ENCODE assay signal across 8 cellular contexts in the genomic region with DNA sequence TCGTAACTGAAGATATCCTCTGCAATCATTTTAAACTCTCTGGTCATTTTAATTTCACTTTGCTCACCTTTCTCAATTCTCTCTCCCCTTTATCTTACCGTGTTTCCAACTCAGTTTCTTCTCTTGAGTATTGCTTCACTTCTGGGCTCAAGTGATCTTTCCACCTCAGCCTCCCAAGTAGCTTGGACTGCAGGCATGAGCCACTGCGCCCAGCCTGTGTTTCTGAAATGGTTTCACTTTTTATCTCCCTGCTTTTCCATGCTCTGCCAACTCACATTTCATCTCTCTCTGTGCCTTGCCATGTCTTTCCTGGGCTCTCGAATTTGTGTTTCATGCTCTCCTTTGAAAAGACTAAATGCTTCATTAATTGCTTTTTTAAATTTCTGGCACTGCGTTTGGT. TPM values are rescaled to one million over a fixed set of nuclear protein-coding genes. Genes with fewer than 3 reads are reported as not detected.
DNase-seq lines count a peak whose midpoint lies in the region; ATAC-seq and TF ChIP-seq lines count a peak whose summit lies in the region.

No MANE protein-coding gene starts in this region.

- POLR2A ChIA-PET in activated naive CD8-positive, alpha-beta T cell treated with anti-CD3 and anti-CD28 coated beads, Interleukin-2, amount 10 ng/mL, durations not matched to agents 7 days and 5 days (lab: Charles Lee): no interaction called here

- peak overlapping the region; percentile 11 for H3K4me2 ChIP-seq in GM23248 (ENCODE audit: unreplicated experiment)

- H3K36me3 Mint-ChIP-seq in activated naive CD8-positive, alpha-beta T cell treated with anti-CD3 and anti-CD28 coated beads, Interleukin-2, amount 10 ng/mL, durations not matched to agents 7 days and 5 days: no peaks in the 10 kb centered on the region
- H3K36me3 Mint-ChIP-seq in glutamatergic neuron (ENCODE audit: unreplicated experiment): no peaks in the 10 kb centered on the region

- WGBS in GM23248 (ENCODE audit: low coverage in 1 of 2, low lambda C conversion rate in 2 of 2, missing lambda C conversion rate in 2 of 2), 2 experiments: 36 to 45% methylated on average over 5 of the region's 5 CpGs

- H3K4me3 ChIP-seq in AG10803 (ENCODE audit: low read length): no peak overlapping the region
- H3K4me3 ChIP-seq in GM23248: peak overlapping the region; percentile 33; the same call in 1 of the 2 replicates
- peak overlapping the region; percentile 7 to 36 for H3K4me3 ChIP-seq in muscle layer of duodenum (ENCODE audit: low read depth in 1 of 2, low read length in 2 of 2)
- H3K4me3 ChIP-seq in effector memory CD4-positive, alpha-beta T cell (ENCODE audit: insufficient read depth, low read depth, low read length, poor library complexity, severe bottlenecking): no peak overlapping the region

- no peaks in the 10 kb centered on the region for H4K20me1 ChIP-seq in GM23248 (ENCODE audit: insufficient read depth)

- peaks cover 2% of the 10 kb centered on the region for H3K27me3 Mint-ChIP-seq in activated naive CD8-positive, alpha-beta T cell treated with anti-CD3 and anti-CD28 coated beads, Interleukin-2, amount 10 ng/mL, durations not matched to agents 7 days and 5 days
- H3K27me3 Mint-ChIP-seq in glutamatergic neuron (ENCODE audit: unreplicated experiment): peaks cover 2% of the 10 kb centered on the region

- no peaks in the 10 kb centered on the region for H3K4me1 ChIP-seq in GM23248 (ENCODE audit: insufficient read depth)
- H3K4me1 ChIP-seq in muscle layer of duodenum (ENCODE audit: control insufficient read depth in 1 of 2, insufficient read depth in 2 of 2, low read length in 2 of 2): peaks cover 0 to 7% of the 10 kb centered on the region in 2 donors
- H3K4me1 ChIP-seq in effector memory CD4-positive, alpha-beta T cell (ENCODE audit: control insufficient read depth, insufficient read depth, low read length, poor library complexity, severe bottlenecking): peaks cover 6% of the 10 kb centered on the region

- H3K9me2 ChIP-seq in GM23248 (ENCODE audit: insufficient read depth): no peaks in the 10 kb centered on the region

- no peak overlapping the region for H3K9ac ChIP-seq in GM23248

- H3K9me3 Mint-ChIP-seq in activated naive CD8-positive, alpha-beta T cell treated with anti-CD3 and anti-CD28 coated beads, Interleukin-2, amount 10 ng/mL, durations not matched to agents 7 days and 5 days: no peaks in the 10 kb centered on the region
- peaks cover 2% of the 10 kb centered on the region for H3K9me3 Mint-ChIP-seq in glutamatergic neuron (ENCODE audit: unreplicated experiment)

- no peak for ATAC-seq in activated naive CD8-positive, alpha-beta T cell treated with anti-CD3 and anti-CD28 coated beads, Interleukin-2, amount 10 ng/mL, durations not matched to agents 7 days and 5 days (ENCODE audit: low read depth)

- peak overlapping the region; percentile 73 for H3K27ac Mint-ChIP-seq in activated naive CD8-positive, alpha-beta T cell treated with anti-CD3 and anti-CD28 coated beads, Interleukin-2, amount 10 ng/mL, durations not matched to agents 7 days and 5 days
- no peak overlapping the region for H3K27ac Mint-ChIP-seq in glutamatergic neuron (ENCODE audit: unreplicated experiment)

- no peaks in the 10 kb centered on the region for H3K79me2 ChIP-seq in GM23248 (ENCODE audit: insufficient read depth)

- TF ChIP-seq CTCF in AG10803 (conservative IDR thresholded peaks at IDR 0.05; ENCODE audit: low read length) (no peak), glutamatergic neuron (IDR thresholded peaks at IDR 0.05; ENCODE audit: partially characterized antibody, unreplicated experiment) (no peak)

- peaks cover 33% of the 10 kb centered on the region for H3K4me1 Mint-ChIP-seq in activated naive CD8-positive, alpha-beta T cell treated with anti-CD3 and anti-CD28 coated beads, Interleukin-2, amount 10 ng/mL, durations not matched to agents 7 days and 5 days
- H3K4me1 Mint-ChIP-seq in glutamatergic neuron (ENCODE audit: low read depth, unreplicated experiment): no peaks in the 10 kb centered on the region

- peaks cover 13% of the 10 kb centered on the region; the same call in 1 of the 2 replicates for H3K27me3 ChIP-seq in GM23248 (replicated peaks; ENCODE audit: insufficient read depth)
- no peaks in the 10 kb centered on the region for H3K27me3 ChIP-seq in muscle layer of duodenum (ENCODE audit: low read depth, low read length)
- H3K27me3 ChIP-seq in effector memory CD4-positive, alpha-beta T cell (replicated peaks; ENCODE audit: control insufficient read depth, insufficient read depth, low read length, poor library complexity, severe bottlenecking): no peaks in the 10 kb centered on the region

- in situ Hi-C loops in GM23248 (cut with MboI): no loop called here

- H2AFZ ChIP-seq in GM23248: peak overlapping the region; percentile 7; the same call in 1 of the 2 replicates

- DNase-seq in AG10803 (ENCODE audit: low read depth): peak; percentile 3
- DNase-seq in GM23248: no peak
- no peak for DNase-seq in activated naive CD8-positive, alpha-beta T cell treated with anti-CD3 and anti-CD28 coated beads, Interleukin-2, amount 10 ng/mL, durations not matched to agents 7 days and 5 days
- no peak for DNase-seq in effector memory CD4-positive, alpha-beta T cell
- DNase-seq in NCI-H2029 treated with DMSO at 0.1 percent for 48 hours (lab: John Stamatoyannopoulos, UW): no peak
- no peak for DNase-seq in glutamatergic neuron
- no peak for DNase-seq in HuH-7 (ENCODE audit: low spot score)

- H3K4me3 Mint-ChIP-seq in activated naive CD8-positive, alpha-beta T cell treated with anti-CD3 and anti-CD28 coated beads, Interleukin-2, amount 10 ng/mL, durations not matched to agents 7 days and 5 days: peak overlapping the region; percentile 75
- H3K4me3 Mint-ChIP-seq in glutamatergic neuron (ENCODE audit: unreplicated experiment): no peak overlapping the region

- no peaks in the 10 kb centered on the region for H3K36me3 ChIP-seq in GM23248 (ENCODE audit: low read depth)
- H3K36me3 ChIP-seq in muscle layer of duodenum (ENCODE audit: control insufficient read depth in 1 of 2, insufficient read depth in 2 of 2, low read length in 2 of 2): no peaks in the 10 kb centered on the region
- no peaks in the 10 kb centered on the region for H3K36me3 ChIP-seq in effector memory CD4-positive, alpha-beta T cell (ENCODE audit: control insufficient read depth, insufficient read depth, low read length)

- H3K9me3 ChIP-seq in GM23248 (ENCODE audit: low read depth): no peaks in the 10 kb centered on the region
- no peaks in the 10 kb centered on the region for H3K9me3 ChIP-seq in muscle layer of duodenum (ENCODE audit: control insufficient read depth in 1 of 2, low read length in 2 of 2)
- H3K9me3 ChIP-seq in effector memory CD4-positive, alpha-beta T cell (ENCODE audit: control insufficient read depth, low read length): no peaks in the 10 kb centered on the region

- no peak overlapping the region for H3K27ac ChIP-seq in GM23248
- no peak overlapping the region for H3K27ac ChIP-seq in muscle layer of duodenum (ENCODE audit: low read length)
- no peak overlapping the region for H3K27ac ChIP-seq in effector memory CD4-positive, alpha-beta T cell (ENCODE audit: insufficient read depth, low read length, poor library complexity, severe bottlenecking)

- no peaks in the 10 kb centered on the region for H3F3A ChIP-seq in GM23248 (ENCODE audit: insufficient read depth)

RNA-seq across cellular contexts. Expression of a gene that starts 30.5 kb away (rescaled TPM):
- total RNA-seq in GM23248 (2014; rRNA removed; shearing (Covaris generic)): 15.7 and 41.5 TPM in 2 replicates
- polyA plus RNA-seq in GM23248 (2016; fragmentation: Nextera tagmentation; extraction: Ambion mirVana): 16.4 and 17.2 TPM in 2 replicates
- 10 to 100 TPM; 41.1 to 44.6 TPM for total RNA-seq in activated naive CD8-positive, alpha-beta T cell treated with anti-CD3 and anti-CD28 coated beads, Interleukin-2, amount 10 ng/mL, durations not matched to agents 7 days and 5 days
- total RNA-seq in glutamatergic neuron (ENCODE audit: unreplicated experiment): 36.6 TPM

Comparison
In these comparisons a context has a peak if more than half of its experiments do, and no peak if none do; other contexts are left out.
1. H3K4me3 ChIP-seq: peak in GM23248 (single experiment) and muscle layer of duodenum (2 of 2); none in AG10803 (single experiment) and effector memory CD4-positive, alpha-beta T cell (single experiment).